8 cellular contexts compared by ENCODE assay signal in the genomic region with DNA sequence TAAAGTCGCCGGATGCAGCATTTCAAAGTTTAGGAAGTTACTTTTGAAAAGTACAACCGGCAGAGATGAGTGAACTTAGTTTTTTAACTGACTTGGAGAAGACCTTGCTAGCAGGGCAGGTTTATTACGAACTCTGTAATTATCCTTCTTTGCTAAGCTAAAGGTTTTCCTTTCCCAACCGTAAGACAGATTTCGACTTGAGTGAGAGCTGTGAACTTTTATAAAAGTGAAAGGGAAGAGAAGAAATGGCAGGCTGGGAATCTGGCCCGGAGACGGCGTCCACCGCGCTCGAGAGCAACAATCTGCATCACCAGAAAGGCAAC. TPM values are rescaled to one million over a fixed set of nuclear protein-coding genes. Genes with fewer than 3 reads are reported as not detected.
DNase-seq lines count a peak whose midpoint lies in the region; ATAC-seq and TF ChIP-seq lines count a peak whose summit lies in the region.

No MANE protein-coding gene starts in this region.

- TF ChIP-seq CTCF in cardiac muscle cell (IDR thresholded peaks at IDR 0.05; ENCODE audit: low read depth, low read length) (no peak), testis (IDR thresholded peaks at IDR 0.05) (no peak)
- TF ChIP-seq CTCF in activated CD8-positive, alpha-beta T cell treated with anti-CD3 and anti-CD28 coated beads for 36 hours (IDR thresholded peaks at IDR 0.05): no peak

- no peaks in the 10 kb centered on the region for H3K9me3 Mint-ChIP-seq in activated CD8-positive, alpha-beta T cell treated with anti-CD3 and anti-CD28 coated beads for 36 hours

- in situ Hi-C loops in ACHN (cut with HindIII; ENCODE audit: low pct_ligation_motif_present, low pct_unique_long_range_greater_than_20kb, low sequenced_read_pairs): no loop called here

- no peak for TF ChIP-seq POLR2A in testis (IDR thresholded peaks at IDR 0.05)

- intact Hi-C loops in Right ventricle myocardium inferior (cut with DNase I) (loop anchor here (5.0 to 10.0 kb wide), 4 partner anchors 116 to 341 kb away; no protein-coding TSS in a partner anchor), testis (cut with DNase I; ENCODE audit: low total_unique reads) (loop anchor here (10.0 kb wide), 2 partner anchors 141 to 221 kb away; no protein-coding TSS in a partner anchor)
- intact Hi-C loops in activated CD8-positive, alpha-beta T cell treated with anti-CD3 and anti-CD28 coated beads for 36 hours (cut with micrococcal nuclease): loop anchor here (10.0 kb wide), 1 partner anchor 211 kb away; no protein-coding TSS in a partner anchor

- H3K4me1 ChIP-seq in cardiac muscle cell (ENCODE audit: low read depth) (peaks cover 20% of the 10 kb centered on the region), testis (no peaks in the 10 kb centered on the region)

- H3K9me3 ChIP-seq in cardiac muscle cell (ENCODE audit: low read depth) (no peaks in the 10 kb centered on the region), testis (no peaks in the 10 kb centered on the region)

- H3K36me3 ChIP-seq in cardiac muscle cell: no peaks in the 10 kb centered on the region
- no peaks in the 10 kb centered on the region for H3K36me3 ChIP-seq in testis (ENCODE audit: low read depth, missing control alignments)

- POLR2A ChIA-PET in activated CD8-positive, alpha-beta T cell treated with anti-CD3 and anti-CD28 coated beads for 36 hours (lab: Charles Lee): no interaction called here

- peaks cover 7% of the 10 kb centered on the region for H3K4me1 Mint-ChIP-seq in activated CD8-positive, alpha-beta T cell treated with anti-CD3 and anti-CD28 coated beads for 36 hours (ENCODE audit: low read depth)

- H3K27me3 ChIP-seq in cardiac muscle cell (no peaks in the 10 kb centered on the region), testis (no peaks in the 10 kb centered on the region)

- H3K36me3 Mint-ChIP-seq in activated CD8-positive, alpha-beta T cell treated with anti-CD3 and anti-CD28 coated beads for 36 hours (ENCODE audit: low read depth): no peaks in the 10 kb centered on the region

- DNase-seq in cardiac muscle cell (ENCODE audit: low read depth in 1 of 2, low spot score in 1 of 2) (no peak), Right ventricle myocardium inferior (ENCODE audit: missing footprints) (no peak), inferior parietal cortex (ENCODE audit: extremely low spot score) (peak; percentile 36), testis (no peak), ACHN (no peak)
- DNase-seq in activated CD8-positive, alpha-beta T cell treated with anti-CD3 and anti-CD28 coated beads for 36 hours: no peak
- no peak for DNase-seq in activated CD8-positive, alpha-beta memory T cell treated with anti-CD3 and anti-CD28 coated beads, Interleukin-2, amount 50 U/mL, for 48 hours

- peak overlapping the region; percentile 75 for H3K4me3 Mint-ChIP-seq in activated CD8-positive, alpha-beta T cell treated with anti-CD3 and anti-CD28 coated beads for 36 hours

- H3K27ac ChIP-seq in cardiac muscle cell: peak overlapping the region; percentile 100
- H3K27ac ChIP-seq in testis: peak overlapping the region; percentile 88 to 97

- peaks cover 65% of the 10 kb centered on the region for H3K27me3 Mint-ChIP-seq in activated CD8-positive, alpha-beta T cell treated with anti-CD3 and anti-CD28 coated beads for 36 hours

- H3K4me3 ChIP-seq in cardiac muscle cell (peak overlapping the region; percentile 93), testis (peak overlapping the region; percentile 74 to 86)

- no peak overlapping the region for H3K27ac Mint-ChIP-seq in activated CD8-positive, alpha-beta T cell treated with anti-CD3 and anti-CD28 coated beads for 36 hours

- WGBS in testis, 2 donors: 1 to 4% methylated on average over 12 of the region's 12 CpGs

- ATAC-seq in Right ventricle myocardium inferior (no peak), GM21825 (IDR thresholded peaks at IDR 0.05; ENCODE audit: unreplicated experiment) (no peak)
- ATAC-seq in activated CD8-positive, alpha-beta T cell treated with anti-CD3 and anti-CD28 coated beads for 36 hours: peak; percentile 15

- CTCF ChIA-PET in activated CD8-positive, alpha-beta T cell treated with anti-CD3 and anti-CD28 coated beads for 36 hours (lab: Charles Lee): no interaction called here

RNA-seq across cellular contexts. Expression of a gene that starts 0.7 kb away (rescaled TPM):
- total RNA-seq in cardiac muscle cell (73.9 and 105 TPM in 2 replicates), Right ventricle myocardium inferior (126 TPM), testis (10 to 100 TPM; 63.5 to 78.1 TPM)
- polyA plus RNA-seq in cardiac muscle cell (45.9 and 52.0 TPM in 2 replicates), testis (ENCODE audit: insufficient read depth, low read depth, low replicate concordance) (24.6 TPM)
- under 1 TPM; 0.25 to 0.83 TPM for total RNA-seq in activated CD8-positive, alpha-beta T cell treated with anti-CD3 and anti-CD28 coated beads for 36 hours

Comparison
In these comparisons a context has a peak if more than half of its experiments do, and no peak if none do; other contexts are left out.
1. RNA of a gene that starts 0.7 kb away (total RNA-seq): 126 TPM in Right ventricle myocardium inferior (single experiment), 73.9 to 105 TPM in cardiac muscle cell and 63.5 to 78.1 TPM in testis; 0.25 to 0.83 TPM in activated CD8-positive, alpha-beta T cell treated with anti-CD3 and anti-CD28 coated beads for 36 hours; every median in the first group is over 10 times any median in the second.